In the genomic region with DNA sequence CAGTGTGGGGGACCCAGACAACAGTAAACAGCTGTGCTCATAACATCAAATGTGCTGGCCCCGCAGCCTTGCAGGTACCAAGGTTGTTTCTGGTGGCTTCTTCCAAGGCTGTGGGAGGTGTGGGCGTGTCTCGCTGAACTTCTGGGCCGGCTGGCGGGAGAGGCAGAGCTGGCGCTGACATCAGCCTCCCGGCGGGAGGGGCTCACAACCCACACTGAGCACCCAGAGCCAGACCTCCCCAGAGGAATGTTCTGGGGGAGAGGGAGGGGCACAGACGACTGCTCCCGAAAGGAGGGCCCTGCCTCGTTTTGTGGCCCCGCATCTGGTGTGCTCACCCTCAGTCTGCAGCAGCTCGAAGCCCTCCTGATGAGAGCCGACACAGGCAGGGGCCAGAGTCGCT, we compare ENCODE assay signal across 10 cellular contexts. TPM values are rescaled to one million over a fixed set of nuclear protein-coding genes. Genes with fewer than 3 reads are reported as not detected.
DNase-seq lines count a peak whose midpoint lies in the region; ATAC-seq, FAIRE-seq and TF ChIP-seq lines count a peak whose summit lies in the region.
"Had no signal": no experiment of that assay in that cellular context is flagged by ENCODE, and none has a peak within 500 bp of the region (broad histone marks: within the 10 kb centered on the region; RNA-seq: fewer than 3 reads in every experiment).

No MANE protein-coding gene starts in this region.

- H3K4me1 Mint-ChIP-seq in activated CD8-positive, alpha-beta memory T cell treated with anti-CD3 and anti-CD28 coated beads, Interleukin-2, amount 10 ng/mL, durations not matched to agents 7 days and 5 days = no peaks in the 10 kb centered on the region
- H3K4me1 Mint-ChIP-seq: natural killer cell had no signal

- H3K4me3 ChIP-seq in SJCRH30 (no peak overlapping the region), kidney (ENCODE audit: low read length in 2 of 2) (no peak overlapping the region), testis (no peak overlapping the region)

- intact Hi-C loops in kidney (cut with DNase I) = no loop called here
- intact Hi-C loops in testis (cut with DNase I; ENCODE audit: low total_unique reads) = no loop called here

- H3K36me3 ChIP-seq in SJCRH30 (no peaks in the 10 kb centered on the region), kidney (ENCODE audit: control insufficient read depth in 1 of 2, insufficient read depth in 2 of 2, low read length in 2 of 2) (no peaks in the 10 kb centered on the region), testis (ENCODE audit: low read depth, missing control alignments) (no peaks in the 10 kb centered on the region)

- no peak for TF ChIP-seq POLR2A in testis (IDR thresholded peaks at IDR 0.05)

- 26 to 48% methylated on average over 13 to 14 of the region's 15 CpGs for WGBS in testis, 2 donors

- H3K27ac ChIP-seq in SJCRH30 (peak overlapping the region; percentile 97), kidney (ENCODE audit: low read depth in 2 of 2, low read length in 2 of 2) (peak overlapping the region; percentile 48 to 51), testis (peak overlapping the region in 1 of 2 donors; percentile 68)

- H3K27ac Mint-ChIP-seq in activated CD8-positive, alpha-beta memory T cell treated with anti-CD3 and anti-CD28 coated beads, Interleukin-2, amount 10 ng/mL, durations not matched to agents 7 days and 5 days = no peak overlapping the region
- H3K27ac Mint-ChIP-seq: natural killer cell had no signal

- FAIRE-seq in kidney (lab: Jason Lieb, UNC) = no peak

- no peak for TF ChIP-seq CTCF in kidney (IDR thresholded peaks at IDR 0.05; ENCODE audit: borderline replicate concordance, extremely low read depth, insufficient read depth)
- no peak for TF ChIP-seq CTCF in testis (IDR thresholded peaks at IDR 0.05)

- H3K9me3 ChIP-seq in SJCRH30 (replicated peaks) (no peaks in the 10 kb centered on the region), kidney (ENCODE audit: control insufficient read depth in 1 of 2, low read length in 2 of 2) (no peaks in the 10 kb centered on the region), testis (no peaks in the 10 kb centered on the region)

- H3K27me3 Mint-ChIP-seq in activated CD8-positive, alpha-beta memory T cell treated with anti-CD3 and anti-CD28 coated beads, Interleukin-2, amount 10 ng/mL, durations not matched to agents 7 days and 5 days = no peaks in the 10 kb centered on the region

- peaks cover 65% of the 10 kb centered on the region for H3K4me1 ChIP-seq in SJCRH30
- H3K4me1 ChIP-seq in kidney (ENCODE audit: control insufficient read depth in 1 of 2, insufficient read depth in 1 of 2, low read depth in 1 of 2, low read length in 2 of 2) = peaks cover 0 to 14% of the 10 kb centered on the region in 2 donors
- peaks cover 59% of the 10 kb centered on the region for H3K4me1 ChIP-seq in testis

- H3K9ac ChIP-seq in kidney (ENCODE audit: low read length in 2 of 2) = no peak overlapping the region

- peak; percentile 50 for DNase-seq in activated CD8-positive, alpha-beta memory T cell treated with anti-CD3 and anti-CD28 coated beads, Interleukin-2, amount 50 U/mL, for 4 hours
- no peak for DNase-seq in activated CD8-positive, alpha-beta memory T cell treated with anti-CD3 and anti-CD28 coated beads, Interleukin-2, amount 10 ng/mL, durations not matched to agents 7 days and 5 days
- DNase-seq in SJCRH30 = peak; percentile 73 to 79
- no peak for DNase-seq in kidney
- DNase-seq in testis = peak; percentile 87
- DNase-seq in NCI-H446 (lab: John Stamatoyannopoulos, UW) = no peak
- DNase-seq in GM03348 (ENCODE audit: low spot score) = no peak
- DNase-seq: activated CD4-positive, alpha-beta T cell treated with anti-CD3 and anti-CD28 coated beads, Interleukin-2, amount 50 U/mL, for 1 hour; natural killer cell had no signal

- CTCF ChIA-PET in activated CD8-positive, alpha-beta memory T cell treated with anti-CD3 and anti-CD28 coated beads, Interleukin-2, amount 10 ng/mL, durations not matched to agents 7 days and 5 days (lab: Charles Lee) = no interaction called here

- H3K27me3 ChIP-seq in SJCRH30 = no peaks in the 10 kb centered on the region
- no peaks in the 10 kb centered on the region for H3K27me3 ChIP-seq in testis

- H3K36me3 Mint-ChIP-seq in activated CD8-positive, alpha-beta memory T cell treated with anti-CD3 and anti-CD28 coated beads, Interleukin-2, amount 10 ng/mL, durations not matched to agents 7 days and 5 days = no peaks in the 10 kb centered on the region
- H3K36me3 Mint-ChIP-seq: natural killer cell had no signal

- no peaks in the 10 kb centered on the region for H3K9me3 Mint-ChIP-seq in activated CD8-positive, alpha-beta memory T cell treated with anti-CD3 and anti-CD28 coated beads, Interleukin-2, amount 10 ng/mL, durations not matched to agents 7 days and 5 days (ENCODE audit: low read depth)
- H3K9me3 Mint-ChIP-seq: natural killer cell had no signal

- no peak overlapping the region for H3K4me3 Mint-ChIP-seq in activated CD8-positive, alpha-beta memory T cell treated with anti-CD3 and anti-CD28 coated beads, Interleukin-2, amount 10 ng/mL, durations not matched to agents 7 days and 5 days
- H3K4me3 Mint-ChIP-seq: natural killer cell had no signal

- no peak for ATAC-seq in activated CD8-positive, alpha-beta memory T cell treated with anti-CD3 and anti-CD28 coated beads, Interleukin-2, amount 10 ng/mL, durations not matched to agents 7 days and 5 days
- no peak for ATAC-seq in HG03521 (IDR thresholded peaks at IDR 0.05; ENCODE audit: unreplicated experiment)
- ATAC-seq: natural killer cell had no signal

RNA-seq across cellular contexts. Expression of a gene that starts 6.9 kb away (rescaled TPM):
- 10 to 100 TPM in 1 of 2 experiments, 1 to 10 TPM in 1; 6.6 to 12.2 TPM for total RNA-seq in activated CD8-positive, alpha-beta memory T cell treated with anti-CD3 and anti-CD28 coated beads, Interleukin-2, amount 10 ng/mL, durations not matched to agents 7 days and 5 days
- 11.5 and 12.0 TPM in 2 replicates for total RNA-seq in SJCRH30 (2014; rRNA removed; shearing (Covaris generic))
- total RNA-seq in kidney (92.9 TPM), testis (100 to 1,000 TPM; 168 to 212 TPM)
- polyA plus RNA-seq in kidney (ENCODE audit: insufficient read depth, low read depth, low replicate concordance) (28.2 TPM), testis (ENCODE audit: insufficient read depth, low read depth, low replicate concordance) (73.2 TPM)

Comparison
In these comparisons a context has a peak if more than half of its experiments do, and no peak if none do; other contexts are left out.
1. DNase-seq: peak in activated CD8-positive, alpha-beta memory T cell treated with anti-CD3 and anti-CD28 coated beads, Interleukin-2, amount 50 U/mL, for 4 hours (single experiment), SJCRH30 (2 of 2) and testis (single experiment); none in activated CD8-positive, alpha-beta memory T cell treated with anti-CD3 and anti-CD28 coated beads, Interleukin-2, amount 10 ng/mL, durations not matched to agents 7 days and 5 days (single experiment), kidney (single experiment), NCI-H446 (0 of 2) and GM03348 (single experiment).